ENCODE assay signal across 31 cellular contexts in genomic region chr1:209791920-209792319, GRCh38. TPM values are rescaled to one million over a fixed set of nuclear protein-coding genes. Genes with fewer than 3 reads are reported as not detected.
"Had no signal": no experiment of that assay in that cellular context is flagged by ENCODE, and none has a peak within 500 bp of the region (broad histone marks: within the 10 kb centered on the region; RNA-seq: fewer than 3 reads in every experiment).

No MANE protein-coding gene starts in this region.

- H3K4me3 Mint-ChIP-seq: activated B cell treated with CpG ODN at 0.5 μM for 24 hours; activated CD4-positive, alpha-beta T cell treated with anti-CD3 and anti-CD28 coated beads for 36 hours; activated naive CD8-positive, alpha-beta T cell; activated T-cell treated with anti-CD3 and anti-CD28 coated beads, Interleukin-2, amount 50 U/mL, for 4 hours; endodermal cell; natural killer cell treated with Interleukin-12 subunit alpha and Interleukin-12 subunit beta and Interleukin-15 and Interleukin-18, amount 100 ng/mL, for 72 hours; T-helper 1 cell treated with Interleukin-12 subunit alpha and Interleukin-12 subunit beta and Interleukin-4 antibody, amounts not matched to agents 30 μg/mL and 1 μg/mL, for 36 hours had no signal

- H3K36me3 ChIP-seq: ascending aorta, brain microvascular endothelial cell, gastrocnemius medialis, neutrophil, ovary had no signal

- H3K27ac ChIP-seq: adrenal gland, ascending aorta, brain microvascular endothelial cell, gastrocnemius medialis, lower lobe of right lung, neutrophil, ovary, right atrium auricular region, thyroid gland had no signal

- H3K27me3 ChIP-seq: adrenal gland, ascending aorta, brain microvascular endothelial cell, ovary, right atrium auricular region, thyroid gland had no signal

- H3K9me3 Mint-ChIP-seq: activated B cell treated with CpG ODN at 0.5 μM for 24 hours; activated T-helper 2 cell treated with anti-CD3 and anti-CD28 coated beads, Interferon-gamma antibody, Interleukin-2, Interleukin-4, amounts not matched to agents 10 μg/mL and 5 μg/mL and 100 μg/mL, durations not matched to agents 14 hours and 24 hours and 36 hours; endodermal cell; natural killer cell treated with Interleukin-12 subunit alpha and Interleukin-12 subunit beta and Interleukin-15 and Interleukin-18, amount 100 ng/mL, for 72 hours had no signal

- H3K27ac Mint-ChIP-seq: activated B cell treated with CpG ODN at 0.5 μM for 24 hours; activated CD4-positive, alpha-beta T cell treated with anti-CD3 and anti-CD28 coated beads for 36 hours; activated naive CD8-positive, alpha-beta T cell; activated T-helper 2 cell treated with anti-CD3 and anti-CD28 coated beads, Interferon-gamma antibody, Interleukin-2, Interleukin-4, amounts not matched to agents 10 μg/mL and 5 μg/mL and 100 μg/mL, durations not matched to agents 14 hours and 24 hours and 36 hours; endodermal cell; natural killer cell treated with Interleukin-12 subunit alpha and Interleukin-12 subunit beta and Interleukin-15 and Interleukin-18, amount 100 ng/mL, for 72 hours; T-helper 1 cell treated with Interleukin-12 subunit alpha and Interleukin-12 subunit beta and Interleukin-4 antibody, amounts not matched to agents 30 μg/mL and 1 μg/mL, for 36 hours had no signal

- H3K4me1 Mint-ChIP-seq: activated B cell treated with CpG ODN at 0.5 μM for 24 hours; activated CD4-positive, alpha-beta T cell treated with anti-CD3 and anti-CD28 coated beads for 36 hours had no signal

- H3K9me3 ChIP-seq: adrenal gland, ascending aorta, gastrocnemius medialis, lower lobe of right lung, neutrophil, ovary, prostate gland, right atrium auricular region, thyroid gland had no signal

- DNase-seq: activated B cell treated with CpG ODN at 0.5 μM for 24 hours; activated CD4-positive, alpha-beta T cell treated with anti-CD3 and anti-CD28 coated beads for 36 hours; activated CD4-positive, alpha-beta T cell treated with anti-CD3 and anti-CD28 coated beads, Interleukin-2, amount 50 U/mL, for 4 hours; activated CD8-positive, alpha-beta memory T cell treated with anti-CD3 and anti-CD28 coated beads for 24 hours; activated CD8-positive, alpha-beta memory T cell treated with anti-CD3 and anti-CD28 coated beads, Interleukin-2, amount 50 U/mL, for 4 hours; activated naive CD4-positive, alpha-beta T cell; activated T-cell treated with anti-CD3 and anti-CD28 coated beads, Interleukin-2, amount 50 U/mL, for 4 hours; adrenal gland; brain microvascular endothelial cell; central memory CD4-positive, alpha-beta T cell; endodermal cell; gastrocnemius medialis; islet precursor cell; lower lobe of right lung; ovary; stimulated activated CD4-positive, alpha-beta T cell treated with anti-CD3 and anti-CD28 coated beads, Interleukin-4, amount 100 ng/mL, for 24 hours; stimulated activated naive CD8-positive, alpha-beta T cell treated with anti-CD3 and anti-CD28 coated beads, Interleukin-15, Interleukin-2, amounts not matched to agents 100 U/mL and 50 U/mL, for 24 hours; substantia nigra; T1000; thyroid gland had no signal

- ATAC-seq: activated CD4-positive, alpha-beta T cell treated with anti-CD3 and anti-CD28 coated beads for 36 hours; activated T-cell treated with anti-CD3 and anti-CD28 coated beads, Interleukin-2, amount 50 U/mL, for 4 hours; gastrocnemius medialis; left lobe of liver; lower lobe of right lung; natural killer cell treated with Interleukin-12 subunit alpha and Interleukin-12 subunit beta and Interleukin-15 and Interleukin-18, amount 100 ng/mL, for 72 hours; stimulated activated naive CD8-positive, alpha-beta T cell treated with anti-CD3 and anti-CD28 coated beads, Interleukin-15, Interleukin-2, amounts not matched to agents 100 U/mL and 50 U/mL, for 24 hours had no signal

- H3K4me1 ChIP-seq: gastrocnemius medialis, lower lobe of right lung had no signal

- H3K4me3 ChIP-seq: adrenal gland, ascending aorta, gastrocnemius medialis, lower lobe of right lung, ovary, prostate gland, right atrium auricular region, thyroid gland had no signal

- H3K27me3 Mint-ChIP-seq: natural killer cell treated with Interleukin-12 subunit alpha and Interleukin-12 subunit beta and Interleukin-15 and Interleukin-18, amount 100 ng/mL, for 72 hours had no signal

RNA-seq across cellular contexts. Expression of gene TRAF3IP3, which starts 36.1 kb away (rescaled TPM):
- total RNA-seq: ascending aorta, dermis microvascular lymphatic vessel endothelial cell, endodermal cell, epithelial cell of proximal tubule had no signal
